ENCODE assay signal across 8 cellular contexts in the genomic region with DNA sequence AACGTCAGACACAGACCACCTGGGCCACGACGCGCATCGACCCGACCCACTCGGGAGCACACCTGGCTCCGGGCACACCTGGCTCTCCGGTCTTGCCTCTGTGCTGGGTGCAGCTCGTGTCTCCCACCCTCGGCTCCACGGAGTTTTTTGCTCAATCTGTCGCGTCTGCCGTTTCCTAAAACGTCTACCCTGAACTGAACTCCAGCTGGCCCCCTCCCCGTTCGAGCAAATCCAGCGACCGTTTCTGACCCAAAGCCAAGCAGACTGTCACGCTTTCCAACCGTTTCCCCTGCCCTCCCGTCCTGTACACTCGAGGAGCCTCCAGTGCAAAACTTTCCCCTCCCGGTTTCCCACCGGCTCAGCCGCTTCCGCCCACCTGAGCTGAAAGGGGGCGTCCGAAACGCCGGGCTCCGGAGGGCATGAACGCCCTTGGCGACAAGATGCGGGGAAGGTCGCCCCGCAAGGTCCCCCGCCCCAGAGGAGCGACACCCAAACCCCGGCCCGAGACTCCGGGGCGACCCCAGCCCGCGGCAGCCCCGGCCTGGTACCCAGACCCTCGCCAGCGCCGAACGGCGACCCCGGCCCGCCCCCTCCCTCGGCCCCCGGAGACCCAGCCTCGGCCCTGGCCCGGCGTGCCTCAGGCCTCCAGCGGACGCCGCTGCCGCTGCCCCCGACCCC. TPM values are rescaled to one million over a fixed set of nuclear protein-coding genes. Genes with fewer than 3 reads are reported as not detected.
A peak's percentile ranks its signal among the peaks of the same experiment; 100 is the strongest.
DNase-seq lines count a peak whose midpoint lies in the region; ATAC-seq, FAIRE-seq and TF ChIP-seq lines count a peak whose summit lies in the region.

No MANE protein-coding gene starts in this region.

- TF ChIP-seq CTCF in OCI-LY7 (conservative IDR thresholded peaks at IDR 0.05; ENCODE audit: low read length) (no peak), GM12878 (IDR thresholded peaks at IDR 0.05 in 2 of 3, conservative IDR thresholded peaks at IDR 0.05 in 1 of 3; ENCODE audit: control insufficient read depth in 2 of 3, extremely low read depth in 1 of 3, insufficient read depth in 1 of 3, low read depth in 3 of 3, low read length in 3 of 3) (no peak), keratinocyte (optimal IDR thresholded peaks at IDR 0.05 in 1 of 3, IDR thresholded peaks at IDR 0.05 in 1 of 3, conservative IDR thresholded peaks at IDR 0.05 in 1 of 3; ENCODE audit: extremely low read depth in 1 of 3, insufficient read depth in 2 of 3, low read length in 3 of 3) (no peak)

- no peaks in the 10 kb centered on the region for H3K79me2 ChIP-seq in OCI-LY7 (ENCODE audit: insufficient read depth, low read depth, low read length)
- H3K79me2 ChIP-seq in GM12878 (ENCODE audit: control insufficient read depth, insufficient read depth, low read length) = peaks cover 34% of the 10 kb centered on the region
- H3K79me2 ChIP-seq in keratinocyte (ENCODE audit: control insufficient read depth, insufficient read depth, low read length) = peaks cover 52% of the 10 kb centered on the region

- in situ Hi-C loops in GM12878 (cut with MboI) = loop anchor here (25.0 kb wide), 1 partner anchor 1865 kb away; no protein-coding TSS in a partner anchor

- intact Hi-C loops in OCI-LY7 (cut with micrococcal nuclease; ENCODE audit: unreplicated experiment) = no loop called here
- intact Hi-C loops in GM12878 (cut with micrococcal nuclease; ENCODE audit: unreplicated experiment) = loop anchor here (2.0 kb wide), 1 partner anchor 15 kb away; no protein-coding TSS in a partner anchor

- 0 out of 2 replicates have a peak, but pooled peaks have one; percentile 2 for TF ChIP-seq RAD21 in GM12878 (IDR thresholded peaks at IDR 0.05; ENCODE audit: insufficient read depth, low read depth, low read length)

- SMC1A ChIA-PET in GM12878 (lab: Charles Lee; ENCODE audit: uncharacterized antibody, unreplicated experiment) = interaction anchor here (0.7 to 6.8 kb wide), 9 partner anchors 14 to 165 kb away, joined by 3 to 141 read pairs (median 6); no protein-coding TSS in a partner anchor

- FAIRE-seq in GM12878 (lab: Jason Lieb, UNC) = no peak
- FAIRE-seq in keratinocyte (lab: Jason Lieb, UNC) = no peak

- H3K9me3 ChIP-seq in OCI-LY7 (ENCODE audit: low read length) (no peaks in the 10 kb centered on the region), GM12878 (replicated peaks; ENCODE audit: control insufficient read depth, insufficient read depth, low read length) (peaks cover 2% of the 10 kb centered on the region; the same call in 2 of the 3 replicates), keratinocyte (ENCODE audit: control insufficient read depth, low read depth, low read length) (no peaks in the 10 kb centered on the region)

- no peak for TF ChIP-seq EP300 in GM12878 (IDR thresholded peaks at IDR 0.05; ENCODE audit: borderline replicate concordance in 1 of 2, control insufficient read depth in 1 of 2, low read depth in 2 of 2, low read length in 2 of 2)

- no peak for TF ChIP-seq POLR2A in GM12878 (IDR thresholded peaks at IDR 0.05; ENCODE audit: low read depth, low read length)

- ATAC-seq in GM21423 (IDR thresholded peaks at IDR 0.05; ENCODE audit: unreplicated experiment) (peak; percentile 4), GM12878 (peak; percentile 22), HG02852 (IDR thresholded peaks at IDR 0.05; ENCODE audit: unreplicated experiment) (no peak)

- CTCF ChIA-PET in OCI-LY7 (lab: Charles Lee; ENCODE audit: unreplicated experiment) = no interaction called here
- CTCF ChIA-PET in GM12878 (lab: Yijun Ruan, JAX) = interaction anchor here (0.9 to 4.5 kb wide), 13 partner anchors 12 to 132 kb away, joined by 3 to 82 read pairs (median 4); no protein-coding TSS in a partner anchor

- H3K4me2 ChIP-seq in OCI-LY7 (ENCODE audit: low read length) = peak overlapping the region; percentile 71
- peak overlapping the region; percentile 71 for H3K4me2 ChIP-seq in GM12878 (ENCODE audit: control insufficient read depth, insufficient read depth)
- H3K4me2 ChIP-seq in keratinocyte (ENCODE audit: control insufficient read depth, extremely low read depth, insufficient read depth, low read depth, low read length) = peak overlapping the region; percentile 99

- H3K27me3 ChIP-seq in GM12878 (replicated peaks in 1 of 2; ENCODE audit: control insufficient read depth in 2 of 2, insufficient read depth in 2 of 2, low read length in 1 of 2) (no peaks in the 10 kb centered on the region), keratinocyte (ENCODE audit: control insufficient read depth, extremely low read depth, insufficient read depth, low read length) (no peaks in the 10 kb centered on the region)

- DNase-seq in CD1c-positive myeloid dendritic cell (ENCODE audit: extremely low spot score) = peak; percentile 26
- DNase-seq in OCI-LY7 (ENCODE audit: low spot score) = peak; percentile 36
- DNase-seq in GM12878 (ENCODE audit: low read depth, low spot score) = no peak
- DNase-seq in keratinocyte (ENCODE audit: low read depth, low spot score) = no peak
- DNase-seq in stimulated activated CD4-positive, alpha-beta T cell treated with anti-CD3 and anti-CD28 coated beads, Interleukin-4, amount 100 ng/mL, for 1 hour = peak; percentile 18
- no peak for DNase-seq in foreskin melanocyte

- 3% methylated on average over 55 of the region's 64 CpGs for WGBS in GM12878 (ENCODE audit: insufficient coverage, insufficient replicate concordance, low lambda C conversion rate, missing lambda C conversion rate)

- no peaks in the 10 kb centered on the region for H3K9me1 ChIP-seq in keratinocyte (ENCODE audit: control insufficient read depth, extremely low read depth, insufficient read depth, low read length)

- no peaks in the 10 kb centered on the region for H3K9me2 ChIP-seq in OCI-LY7 (ENCODE audit: insufficient read depth, low read length)

- H3K27ac ChIP-seq in OCI-LY7 (ENCODE audit: low read depth, low read length, poor library complexity, severe bottlenecking) (no peak overlapping the region), GM12878 (ENCODE audit: control insufficient read depth, insufficient read depth) (no peak overlapping the region; the same call in 1 of the 2 replicates), keratinocyte (ENCODE audit: control insufficient read depth, insufficient read depth, low read length) (peak overlapping the region; percentile 76)

- H3K4me1 ChIP-seq in OCI-LY7 (ENCODE audit: insufficient read depth, low read length, poor library complexity, severe bottlenecking) = peaks cover 17% of the 10 kb centered on the region
- peaks cover 6% of the 10 kb centered on the region; the same call in 1 of the 2 replicates for H3K4me1 ChIP-seq in GM12878 (ENCODE audit: control insufficient read depth, insufficient read depth, low read length)
- H3K4me1 ChIP-seq in keratinocyte (ENCODE audit: control insufficient read depth, extremely low read depth, insufficient read depth, low read length) = peaks cover 22% of the 10 kb centered on the region

- H3K36me3 ChIP-seq in OCI-LY7 (ENCODE audit: insufficient read depth, low read length) = no peaks in the 10 kb centered on the region
- H3K36me3 ChIP-seq in GM12878 (ENCODE audit: control insufficient read depth in 2 of 2, insufficient read depth in 2 of 2, low read length in 1 of 2) = no peaks in the 10 kb centered on the region
- H3K36me3 ChIP-seq in keratinocyte (ENCODE audit: control insufficient read depth in 2 of 2, extremely low read depth in 1 of 2, insufficient read depth in 2 of 2, low read length in 2 of 2) = peaks cover 0 to 4% of the 10 kb centered on the region in 2 experiments

- H3K4me3 ChIP-seq in OCI-LY7 (ENCODE audit: low read depth, low read length, poor library complexity, severe bottlenecking) (peak overlapping the region; percentile 70), GM12878 (peak overlapping the region; percentile 67), keratinocyte (ENCODE audit: control insufficient read depth in 2 of 3, extremely low read depth in 1 of 3, insufficient read depth in 2 of 3, low read depth in 1 of 3, low read length in 3 of 3) (peak overlapping the region; percentile 69 to 98 (median 92))

- H2AFZ ChIP-seq in OCI-LY7 (ENCODE audit: low read length) (peak overlapping the region; percentile 54), GM12878 (ENCODE audit: control insufficient read depth, low read depth, low read length) (peak overlapping the region; percentile 37), keratinocyte (ENCODE audit: control insufficient read depth, low read length) (peak overlapping the region; percentile 78)

- RAD21 ChIA-PET in GM12878 (lab: Charles Lee; ENCODE audit: unreplicated experiment) = interaction anchor here (0.8 to 4.5 kb wide), 8 partner anchors 14 to 275 kb away, joined by 3 to 84 read pairs (median 8); no protein-coding TSS in a partner anchor

- BruUV-seq in OCI-LY7 (replicated peaks; lab: Mats Ljungman, UMichigan) = no TSS peak
- BruUV-seq in GM12878 (replicated peaks; lab: Mats Ljungman, UMichigan) = no TSS peak

- peak overlapping the region; percentile 72 for H3K9ac ChIP-seq in GM12878 (ENCODE audit: control insufficient read depth, insufficient read depth, low read length)
- peak overlapping the region; percentile 89 for H3K9ac ChIP-seq in keratinocyte (ENCODE audit: control insufficient read depth, extremely low read depth, insufficient read depth, low read length)

- H4K20me1 ChIP-seq in OCI-LY7 (ENCODE audit: insufficient read depth, low read length) = no peaks in the 10 kb centered on the region
- H4K20me1 ChIP-seq in GM12878 (ENCODE audit: control insufficient read depth, insufficient read depth) = no peaks in the 10 kb centered on the region
- no peaks in the 10 kb centered on the region for H4K20me1 ChIP-seq in keratinocyte (ENCODE audit: control insufficient read depth, extremely low read depth, insufficient read depth, low read length)

- dilution Hi-C loops in keratinocyte (cut with MboI; ENCODE audit: extremely low pct_ligation_motif_present, low sequenced_read_pairs) = no loop called here

- POLR2A ChIA-PET in OCI-LY7 (lab: Charles Lee) (no interaction called here), GM12878 (lab: Charles Lee) (interaction anchor here (0.6 to 2.1 kb wide), 5 partner anchors 11 to 80 kb away, joined by 3 to 30 read pairs (median 5); no protein-coding TSS in a partner anchor)

RNA-seq across cellular contexts. Expression of a gene that starts 0.6 kb away (rescaled TPM):
- 3.3 and 3.7 TPM in 2 replicates for total RNA-seq in OCI-LY7 (2014; rRNA removed; shearing (Covaris generic))
- total RNA-seq in OCI-LY7 (2022) (4.7 and 5.0 TPM in 2 replicates), GM12878 (2014; rRNA removed) (16.7 and 19.8 TPM in 2 replicates), GM12878 (2014; rRNA removed; fragmentation: Illumina TruSeq; extraction: Trizol) (12.9 and 13.1 TPM in 2 replicates), GM12878 (2021) (20.8 and 23.9 TPM in 2 replicates)
- 68.4 and 72.9 TPM in 2 replicates for total RNA-seq in GM12878 (2013; cell fraction: nucleolus; rRNA removed)
- polyA plus RNA-seq in GM12878 (2011; ENCODE audit: low read depth) = 7.7 TPM
- polyA plus RNA-seq in GM12878 (2011; rRNA removed) (16.1 and 28.2 TPM in 2 replicates), GM12878 (2014; fragmentation: Illumina TruSeq; extraction: Trizol) (12.2 and 16.6 TPM in 2 replicates), GM12878 (2014; fragmentation: Nextera tagmentation; extraction: Ambion mirVana) (1 to 10 TPM in 1 of 2 experiments, under 1 TPM in 1; 0.45 to 1.4 TPM), GM12878 (2014; rRNA removed) (27.4 and 32.3 TPM in 2 replicates), GM12878 (2016; fragmentation: Nextera tagmentation; extraction: Ambion mirVana) (10 to 100 TPM; 13.8 to 14.8 TPM), keratinocyte (23.9 to 34.4 TPM (median 28.4 TPM) in 3 replicates)
- polyA plus RNA-seq in GM12878 (2011; cell fraction: cytosol; rRNA removed) = 21.5 and 26.0 TPM in 2 replicates
- polyA plus RNA-seq in GM12878 (2011; cell fraction: nucleus; rRNA removed) = 69.2 and 77.0 TPM in 2 replicates
- polyA plus RNA-seq in GM12878 (2012) = 14.2 and 17.9 TPM in 2 replicates
- polyA minus RNA-seq in GM12878 (2011; rRNA and poly(A)+ RNA removed) = 12.1 and 17.7 TPM in 2 replicates
- polyA minus RNA-seq in GM12878 (2011; cell fraction: cytosol; rRNA and poly(A)+ RNA removed) = 6.7 TPM in 2 replicates
- polyA minus RNA-seq in GM12878 (2011; cell fraction: nucleus; rRNA and poly(A)+ RNA removed) = 18.3 and 25.9 TPM in 2 replicates
- polyA plus RNA-seq in keratinocyte (2011; ENCODE audit: low read depth) = 20.2 TPM
- polyA plus RNA-seq in keratinocyte (2011; cell fraction: cytosol; rRNA removed) = 17.9 and 23.3 TPM in 2 replicates
- polyA plus RNA-seq in keratinocyte (2011; cell fraction: nucleus; rRNA removed) = 45.1 and 49.3 TPM in 2 replicates
- polyA plus RNA-seq in keratinocyte (2012; ENCODE audit: low replicate concordance) = 14.1 and 23.9 TPM in 2 replicates
- 23.1 to 44.0 TPM (median 27.9 TPM) in 3 replicates for polyA minus RNA-seq in keratinocyte
- 15.3 TPM for polyA minus RNA-seq in keratinocyte (2011; cell fraction: cytosol; rRNA and poly(A)+ RNA removed)
- polyA minus RNA-seq in keratinocyte (2011; cell fraction: nucleus; rRNA and poly(A)+ RNA removed) = 21.0 and 31.0 TPM in 2 replicates

Comparison
In these comparisons a context has a peak if more than half of its experiments do, and no peak if none do; other contexts are left out.
1. DNase-seq: peak in CD1c-positive myeloid dendritic cell (single experiment), OCI-LY7 (single experiment) and stimulated activated CD4-positive, alpha-beta T cell treated with anti-CD3 and anti-CD28 coated beads, Interleukin-4, amount 100 ng/mL, for 1 hour (single experiment); none in GM12878 (single experiment), keratinocyte (single experiment) and foreskin melanocyte (single experiment).
2. Peak in every context shown above with its lines, with median percentiles within 50 percentile points of each other: H2AFZ ChIP-seq, H3K4me2 ChIP-seq and H3K4me3 ChIP-seq.